In genomic region chr6:45422541-45423110, GRCh38 we compare ENCODE assay signal across 8 cellular contexts. TPM values are rescaled to one million over a fixed set of nuclear protein-coding genes. Genes with fewer than 3 reads are reported as not detected.
DNase-seq lines count a peak whose midpoint lies in the region; ATAC-seq and TF ChIP-seq lines count a peak whose summit lies in the region.

No MANE protein-coding gene starts in this region.

- H3K27me3 ChIP-seq in CD4-positive, alpha-beta memory T cell (ENCODE audit: insufficient read depth, low read length): no peaks in the 10 kb centered on the region
- H3K27me3 ChIP-seq in muscle layer of duodenum (ENCODE audit: low read depth, low read length) (peaks cover 42% of the 10 kb centered on the region), thymus (ENCODE audit: control insufficient read depth, insufficient read depth) (peaks cover 54% of the 10 kb centered on the region)

- no peaks in the 10 kb centered on the region for H3K36me3 ChIP-seq in CD4-positive, alpha-beta memory T cell (ENCODE audit: insufficient read depth, low read length)
- H3K36me3 ChIP-seq in muscle layer of duodenum (ENCODE audit: control insufficient read depth in 1 of 2, insufficient read depth in 2 of 2, low read length in 2 of 2) (no peaks in the 10 kb centered on the region), thymus (ENCODE audit: control insufficient read depth, insufficient read depth) (no peaks in the 10 kb centered on the region)

- TF ChIP-seq CTCF in LNCaP clone FGC (IDR thresholded peaks at IDR 0.05; ENCODE audit: control insufficient read depth, extremely low read depth, insufficient read depth) (no peak), epithelial cell of esophagus (IDR thresholded peaks at IDR 0.05; ENCODE audit: insufficient read depth, low read depth, low read length, missing control alignments) (no peak)

- peaks cover 3 to 5% of the 10 kb centered on the region in 2 donors for H3K27me3 Mint-ChIP-seq in CD4-positive, alpha-beta memory T cell
- peaks cover 2% of the 10 kb centered on the region for H3K27me3 Mint-ChIP-seq in activated CD4-positive, alpha-beta memory T cell treated with anti-CD3 and anti-CD28 coated beads, Interleukin-2, amount 10 ng/mL, durations not matched to agents 7 days and 5 days

- POLR2A ChIA-PET in CD4-positive, alpha-beta memory T cell (lab: Charles Lee; ENCODE audit: partially characterized antibody): interaction anchor here (0.6 to 4.1 kb wide), 20 partner anchors 9 to 767 kb away, joined by 3 to 50 read pairs (median 4); partner anchors contain the start of gene SUPT3H
- POLR2A ChIA-PET in activated CD4-positive, alpha-beta memory T cell treated with anti-CD3 and anti-CD28 coated beads, Interleukin-2, amount 10 ng/mL, durations not matched to agents 7 days and 5 days (lab: Charles Lee): interaction anchor here (0.6 to 4.7 kb wide), 17 partner anchors 9 to 500 kb away, joined by 3 to 44 read pairs (median 3); partner anchors contain the start of gene SUPT3H

- peaks cover 0 to 28% of the 10 kb centered on the region in 2 donors for H3K36me3 Mint-ChIP-seq in CD4-positive, alpha-beta memory T cell
- H3K36me3 Mint-ChIP-seq in activated CD4-positive, alpha-beta memory T cell treated with anti-CD3 and anti-CD28 coated beads, Interleukin-2, amount 10 ng/mL, durations not matched to agents 7 days and 5 days (ENCODE audit: low read depth): peaks cover 34% of the 10 kb centered on the region

- intact Hi-C loops in CD4-positive, alpha-beta memory T cell (cut with micrococcal nuclease): loop anchor here (1.0 to 5.0 kb wide), 6 partner anchors 14 to 590 kb away; partner anchors contain the start of gene SUPT3H

- peak overlapping the region; percentile 92 to 98 (median 96) for H3K27ac Mint-ChIP-seq in CD4-positive, alpha-beta memory T cell
- H3K27ac Mint-ChIP-seq in activated CD4-positive, alpha-beta memory T cell treated with anti-CD3 and anti-CD28 coated beads, Interleukin-2, amount 10 ng/mL, durations not matched to agents 7 days and 5 days: peak overlapping the region; percentile 98

- peaks cover 27 to 59% (median 38%) of the 10 kb centered on the region in 4 donors for H3K4me1 Mint-ChIP-seq in CD4-positive, alpha-beta memory T cell
- peaks cover 42% of the 10 kb centered on the region for H3K4me1 Mint-ChIP-seq in activated CD4-positive, alpha-beta memory T cell treated with anti-CD3 and anti-CD28 coated beads, Interleukin-2, amount 10 ng/mL, durations not matched to agents 7 days and 5 days

- H3K4me3 ChIP-seq in CD4-positive, alpha-beta memory T cell (ENCODE audit: low read length in 2 of 2): peak overlapping the region; percentile 76 to 86
- peak overlapping the region; percentile 50 for H3K4me3 ChIP-seq in LNCaP clone FGC (ENCODE audit: low read depth, low read length)
- peak overlapping the region; percentile 62 for H3K4me3 ChIP-seq in epithelial cell of esophagus (ENCODE audit: low read length)
- H3K4me3 ChIP-seq in muscle layer of duodenum (ENCODE audit: low read depth in 1 of 2, low read length in 2 of 2): peak overlapping the region; percentile 66 to 72
- peak overlapping the region; percentile 55 for H3K4me3 ChIP-seq in thymus (ENCODE audit: low read length)

- ATAC-seq in GM21529 (IDR thresholded peaks at IDR 0.05; ENCODE audit: unreplicated experiment) (no peak), HG03432 (IDR thresholded peaks at IDR 0.05; ENCODE audit: unreplicated experiment) (no peak)

- peak; percentile 67 to 85 (median 73) for DNase-seq in CD4-positive, alpha-beta memory T cell
- no peak for DNase-seq in LNCaP clone FGC (ENCODE audit: low read depth)
- DNase-seq in activated CD4-positive, alpha-beta memory T cell treated with anti-CD3 and anti-CD28 coated beads, Interleukin-2, amount 10 ng/mL, durations not matched to agents 7 days and 5 days: peak; percentile 73
- peak; percentile 56 for DNase-seq in epithelial cell of esophagus (ENCODE audit: low read depth)

- H3K4me3 Mint-ChIP-seq in CD4-positive, alpha-beta memory T cell: peak overlapping the region; percentile 96 to 99 (median 98)
- H3K4me3 Mint-ChIP-seq in activated CD4-positive, alpha-beta memory T cell treated with anti-CD3 and anti-CD28 coated beads, Interleukin-2, amount 10 ng/mL, durations not matched to agents 7 days and 5 days: peak overlapping the region; percentile 99

- H3K27ac ChIP-seq in CD4-positive, alpha-beta memory T cell (ENCODE audit: low read depth, low read length): peak overlapping the region; percentile 72
- H3K27ac ChIP-seq in muscle layer of duodenum (ENCODE audit: low read length) (peak overlapping the region; percentile 69), thymus (ENCODE audit: low read depth) (no peak overlapping the region)

- no peaks in the 10 kb centered on the region for H3K9me3 ChIP-seq in CD4-positive, alpha-beta memory T cell (ENCODE audit: control insufficient read depth in 1 of 2, low read length in 2 of 2)
- no peaks in the 10 kb centered on the region for H3K9me3 ChIP-seq in muscle layer of duodenum (ENCODE audit: control insufficient read depth in 1 of 2, low read length in 2 of 2)
- no peaks in the 10 kb centered on the region for H3K9me3 ChIP-seq in thymus (ENCODE audit: control insufficient read depth)

- peaks cover 0 to 1% (median 0%) of the 10 kb centered on the region in 8 donors for H3K9me3 Mint-ChIP-seq in CD4-positive, alpha-beta memory T cell
- no peaks in the 10 kb centered on the region for H3K9me3 Mint-ChIP-seq in activated CD4-positive, alpha-beta memory T cell treated with anti-CD3 and anti-CD28 coated beads, Interleukin-2, amount 10 ng/mL, durations not matched to agents 7 days and 5 days

- under 1% methylated on average over 55 of the region's 55 CpGs for WGBS in thymus

- H3K4me1 ChIP-seq in CD4-positive, alpha-beta memory T cell (ENCODE audit: insufficient read depth, low read length): peaks cover 38% of the 10 kb centered on the region
- peaks cover 0 to 34% of the 10 kb centered on the region in 2 donors for H3K4me1 ChIP-seq in muscle layer of duodenum (ENCODE audit: control insufficient read depth in 1 of 2, insufficient read depth in 2 of 2, low read length in 2 of 2)
- H3K4me1 ChIP-seq in thymus (ENCODE audit: control insufficient read depth, insufficient read depth, low read length): peaks cover 17% of the 10 kb centered on the region

- CTCF ChIA-PET in CD4-positive, alpha-beta memory T cell (lab: Charles Lee; ENCODE audit: partially characterized antibody): interaction anchor here (1.1 to 4.0 kb wide), 4 partner anchors 42 to 767 kb away, joined by 4 to 50 read pairs (median 4); no protein-coding TSS in a partner anchor
- CTCF ChIA-PET in activated CD4-positive, alpha-beta memory T cell treated with anti-CD3 and anti-CD28 coated beads, Interleukin-2, amount 10 ng/mL, durations not matched to agents 7 days and 5 days (lab: Charles Lee): interaction anchor here (1.1 to 3.6 kb wide), 7 partner anchors 16 to 767 kb away, joined by 3 to 26 read pairs (median 3); no protein-coding TSS in a partner anchor

RNA-seq across cellular contexts. Expression of gene SUPT3H, which starts 44.9 kb away (rescaled TPM):
- total RNA-seq in CD4-positive, alpha-beta memory T cell: 10 to 100 TPM; 11.8 to 12.6 TPM
- polyA plus RNA-seq in CD4-positive, alpha-beta memory T cell: 10 to 100 TPM; 12.6 to 13.6 TPM
- 1 to 10 TPM; 7.4 to 9.7 TPM for total RNA-seq in activated CD4-positive, alpha-beta memory T cell treated with anti-CD3 and anti-CD28 coated beads, Interleukin-2, amount 10 ng/mL, durations not matched to agents 7 days and 5 days
- 11.9 TPM for polyA plus RNA-seq in thymus
